ENCODE assay signal across 8 cellular contexts in genomic region chr1:3649342-3650247, GRCh38. TPM values are rescaled to one million over a fixed set of nuclear protein-coding genes. Genes with fewer than 3 reads are reported as not detected.
DNase-seq lines count a peak whose midpoint lies in the region; TF ChIP-seq lines count a peak whose summit lies in the region.

WRAP73 (minus strand) TSS chr1:3650103; CDS start chr1:3649999, 104 bp downstream.

- DNase-seq in Caco-2 (peak; percentile 84 to 86), GM20000 (ENCODE audit: low spot score) (peak; percentile 98), HT-29 (ENCODE audit: low spot score) (peak; percentile 94), epidermal melanocyte (ENCODE audit: insufficient read length, low spot score) (peak; percentile 100), middle frontal gyrus (ENCODE audit: extremely low spot score, low spot score) (peak; percentile 89)
- DNase-seq in activated CD8-positive, alpha-beta memory T cell treated with anti-CD3 and anti-CD28 coated beads, Interleukin-2, amount 50 U/mL, for 4 hours: peak; percentile 90
- peak; percentile 71 to 79 for DNase-seq in stimulated activated CD8-positive, alpha-beta memory T cell treated with anti-CD3 and anti-CD28 coated beads, Interleukin-2, amount 100 ng/mL, for 1 hour (ENCODE audit: low read depth in 2 of 2)

- H3K4me3 ChIP-seq in Caco-2 (ENCODE audit: low read depth, low read length): peak within 1 kb of the TSS; percentile 64
- peak within 1 kb of the TSS; percentile 81 for H3K4me3 ChIP-seq in OCI-LY1 (ENCODE audit: low read depth, low read length, poor library complexity, severe bottlenecking)

- H3K79me2 ChIP-seq in OCI-LY1 (ENCODE audit: insufficient read depth, low read length): no peaks in the 10 kb centered on the region

- H4K20me1 ChIP-seq in OCI-LY1 (ENCODE audit: insufficient read depth, low read length): no peaks in the 10 kb centered on the region

- peak within 1 kb of the TSS; percentile 71 for H3K4me2 ChIP-seq in OCI-LY1 (ENCODE audit: low read length)

- no peak within 1 kb of the TSS for H2AFZ ChIP-seq in OCI-LY1 (ENCODE audit: low read length)

- H3F3A ChIP-seq in OCI-LY1 (ENCODE audit: insufficient read depth, low read length): no peaks in the 10 kb centered on the region

- H3K9me3 Mint-ChIP-seq in Caco-2 (ENCODE audit: unreplicated experiment): no peaks in the 10 kb centered on the region

- H3K9me2 ChIP-seq in OCI-LY1 (ENCODE audit: low read depth, low read length): no peaks in the 10 kb centered on the region

- CTCF ChIA-PET in Caco-2 (lab: Charles Lee): interaction anchor here (1.8 kb wide), 1 partner anchor 196 kb away, joined by 6 read pairs; no protein-coding TSS in a partner anchor

- H3K9ac ChIP-seq in OCI-LY1 (ENCODE audit: low read length): peak within 1 kb of the TSS; percentile 85

- H3K36me3 ChIP-seq in Caco-2 (ENCODE audit: control insufficient read depth, insufficient read depth, low read length) (no peaks in the 10 kb centered on the region), OCI-LY1 (ENCODE audit: insufficient read depth, low read length) (peaks cover 11% of the 10 kb centered on the region; the same call in 1 of the 2 replicates)

- intact Hi-C loops in Caco-2 (cut with micrococcal nuclease; ENCODE audit: unreplicated experiment): no loop called here

- POLR2A ChIA-PET in Caco-2 (lab: Charles Lee): no interaction called here

- H3K4me1 ChIP-seq in Caco-2: peaks cover 9% of the 10 kb centered on the region; the same call in 1 of the 2 replicates
- peaks cover 14% of the 10 kb centered on the region for H3K4me1 ChIP-seq in OCI-LY1 (ENCODE audit: insufficient read depth, low read length, severe bottlenecking)

- BruUV-seq in Caco-2 (replicated peaks; lab: Mats Ljungman, UMichigan): no TSS peak

- H3K36me3 Mint-ChIP-seq in Caco-2 (ENCODE audit: insufficient read depth, unreplicated experiment): peaks cover 10% of the 10 kb centered on the region

- no peaks in the 10 kb centered on the region for H3K4me1 Mint-ChIP-seq in Caco-2 (ENCODE audit: low read depth, unreplicated experiment)

- H3K27ac ChIP-seq in OCI-LY1 (ENCODE audit: low read depth, low read length, poor library complexity, severe bottlenecking): no peak within 1 kb of the TSS

- no peaks in the 10 kb centered on the region for H3K27me3 ChIP-seq in Caco-2 (replicated peaks; ENCODE audit: control insufficient read depth, insufficient read depth, low read length)
- H3K27me3 ChIP-seq in OCI-LY1 (ENCODE audit: insufficient read depth, low read length): no peaks in the 10 kb centered on the region; the same call in 1 of the 2 replicates

- no peaks in the 10 kb centered on the region for H3K9me3 ChIP-seq in Caco-2
- H3K9me3 ChIP-seq in OCI-LY1 (ENCODE audit: low read length): no peaks in the 10 kb centered on the region

- no peak within 1 kb of the TSS for H3K27ac Mint-ChIP-seq in Caco-2 (ENCODE audit: unreplicated experiment)

- peak in 1 of 2 experiments; percentile 23 for TF ChIP-seq CTCF in Caco-2 (IDR thresholded peaks at IDR 0.05; ENCODE audit: insufficient read depth in 1 of 2, low read depth in 1 of 2, low read length in 1 of 2, severe bottlenecking in 1 of 2, unreplicated experiment in 1 of 2)
- peak; percentile 26 for TF ChIP-seq CTCF in GM20000 (IDR thresholded peaks at IDR 0.05; ENCODE audit: extremely low read depth, missing control alignments)
- TF ChIP-seq CTCF in OCI-LY1 (IDR thresholded peaks at IDR 0.05; ENCODE audit: low read length): peak; percentile 41; the same call in 1 of the 2 replicates

- H3K27me3 Mint-ChIP-seq in Caco-2 (ENCODE audit: insufficient read depth, unreplicated experiment): no peaks in the 10 kb centered on the region

- H3K4me3 Mint-ChIP-seq in Caco-2 (ENCODE audit: unreplicated experiment): peak within 1 kb of the TSS; percentile 72

RNA-seq across cellular contexts. Expression of gene WRAP73, which starts in this region (rescaled TPM):
- total RNA-seq in Caco-2 (2022): 25.1 and 31.6 TPM in 2 replicates
- total RNA-seq in HT-29 (2014; rRNA removed; shearing (Covaris generic)): 60.3 and 66.7 TPM in 2 replicates
